In the genomic region with DNA sequence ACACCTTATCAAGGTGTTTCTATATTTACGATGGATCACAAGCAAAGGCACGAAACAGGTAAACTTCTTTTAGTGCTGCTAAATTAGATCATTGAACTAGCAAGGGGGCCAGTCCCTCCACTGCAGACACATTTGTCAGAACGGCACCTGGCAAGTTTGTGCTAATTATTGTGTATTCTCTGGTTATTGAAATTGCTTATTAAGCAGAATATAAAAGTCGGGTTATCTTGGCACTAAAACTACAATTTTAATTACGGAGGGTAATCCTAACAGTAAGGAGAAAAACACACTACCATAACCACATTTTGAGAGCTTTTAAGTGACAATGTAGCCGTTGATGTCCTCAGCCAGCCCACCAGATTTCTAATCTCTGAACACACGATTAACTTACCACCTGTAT, we compare ENCODE assay signal across 23 cellular contexts.
"Had no signal": no experiment of that assay in that cellular context is flagged by ENCODE, and none has a peak within 500 bp of the region (broad histone marks: within the 10 kb centered on the region; RNA-seq: fewer than 3 reads in every experiment).

No MANE protein-coding gene starts in this region.

- H3K27ac Mint-ChIP-seq: endodermal cell; memory B cell; stimulated activated naive B cell treated with anti-CD40 and anti-IgM and Interleukin-4, amounts not matched to agents 10 μg/mL and 1 μg/mL and 100 μg/mL, for 72 hours; type B pancreatic cell had no signal

- H3K27me3 Mint-ChIP-seq: memory B cell; natural killer cell treated with Interleukin-12 subunit alpha and Interleukin-12 subunit beta and Interleukin-15 and Interleukin-18, amount 100 ng/mL, for 72 hours; stimulated activated naive B cell treated with anti-CD40 and anti-IgM and Interleukin-4, amounts not matched to agents 10 μg/mL and 1 μg/mL and 100 μg/mL, for 72 hours; type B pancreatic cell had no signal

- H3K9me3 Mint-ChIP-seq: endodermal cell; memory B cell; natural killer cell treated with Interleukin-12 subunit alpha and Interleukin-12 subunit beta and Interleukin-15 and Interleukin-18, amount 100 ng/mL, for 72 hours; type B pancreatic cell had no signal

- H3K27me3 ChIP-seq: foreskin keratinocyte had no signal

- H3K79me2 ChIP-seq: parathyroid adenoma had no signal

- H3K4me3 Mint-ChIP-seq: endodermal cell; memory B cell; natural killer cell treated with Interleukin-12 subunit alpha and Interleukin-12 subunit beta and Interleukin-15 and Interleukin-18, amount 100 ng/mL, for 72 hours; stimulated activated naive B cell treated with anti-CD40 and anti-IgM and Interleukin-4, amounts not matched to agents 10 μg/mL and 1 μg/mL and 100 μg/mL, for 72 hours; type B pancreatic cell had no signal

- H3K36me3 ChIP-seq: left ventricle myocardium inferior, lower lobe of right lung, sigmoid colon, stomach, thoracic aorta had no signal

- ATAC-seq: foreskin keratinocyte; left cardiac atrium; lower lobe of right lung; natural killer cell treated with Interleukin-12 subunit alpha and Interleukin-12 subunit beta and Interleukin-15 and Interleukin-18, amount 100 ng/mL, for 72 hours; stimulated activated naive B cell treated with anti-CD40 and anti-IgM and Interleukin-4, amounts not matched to agents 10 μg/mL and 1 μg/mL and 100 μg/mL, for 72 hours had no signal

- H3K4me3 ChIP-seq: coronary artery, left ventricle myocardium inferior, lower lobe of right lung, sigmoid colon, skin epidermis, stomach, thoracic aorta had no signal

- H3K9me3 ChIP-seq: left ventricle myocardium inferior, lower lobe of right lung, sigmoid colon, thoracic aorta had no signal

- H2AFZ ChIP-seq: parathyroid adenoma had no signal

- H3K4me1 ChIP-seq: parathyroid adenoma had no signal

- H3K27ac ChIP-seq: coronary artery, foreskin keratinocyte, left ventricle myocardium inferior, lower lobe of right lung, parathyroid adenoma, sigmoid colon, skin epidermis, stomach, thoracic aorta had no signal

- DNase-seq: effector CD4-positive, alpha-beta T cell; endodermal cell; erythroblast; foreskin keratinocyte; kidney; left cardiac atrium; left ventricle myocardium inferior; lower lobe of right lung; midbrain; occipital lobe; sigmoid colon; stimulated activated CD4-positive, alpha-beta T cell treated with anti-CD3 and anti-CD28 coated beads, Interleukin-2, amount 100 ng/mL, for 24 hours; stimulated activated CD4-positive, alpha-beta T cell treated with anti-CD3 and anti-CD28 coated beads, Interleukin-4, amount 100 ng/mL, for 4 hours; stimulated activated naive B cell treated with anti-CD40 and anti-IgM and Interleukin-4, amounts not matched to agents 10 μg/mL and 1 μg/mL and 100 μg/mL, for 72 hours; stomach; substantia nigra had no signal

- H3K36me3 Mint-ChIP-seq: memory B cell, type B pancreatic cell had no signal

- H3K9ac ChIP-seq: parathyroid adenoma had no signal
